Comparison of ENCODE assay signal across 25 cellular contexts in the genomic region with DNA sequence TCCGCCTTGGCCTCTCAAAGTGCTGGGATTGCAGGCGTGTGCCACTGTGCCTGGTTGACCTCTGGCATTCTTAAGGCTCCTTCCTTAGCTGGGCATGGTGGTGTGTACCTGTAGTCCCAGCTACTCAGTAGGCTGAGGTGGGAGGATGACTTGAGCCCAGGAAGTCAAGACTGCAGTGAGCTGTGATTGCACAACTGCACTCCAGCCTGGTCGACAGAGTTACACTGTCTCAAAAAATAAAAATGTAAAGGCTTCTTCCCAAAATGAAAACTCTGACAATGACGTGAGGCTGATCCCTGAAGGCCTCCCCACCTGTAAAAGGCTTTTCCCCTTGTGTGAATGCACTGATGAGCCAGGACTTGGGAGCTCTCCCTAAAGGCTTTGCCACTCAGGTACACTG.
DNase-seq lines count a peak whose midpoint lies in the region; ATAC-seq, FAIRE-seq and TF ChIP-seq lines count a peak whose summit lies in the region.
"Had no signal": no experiment of that assay in that cellular context is flagged by ENCODE, and none has a peak within 500 bp of the region (broad histone marks: within the 10 kb centered on the region; RNA-seq: fewer than 3 reads in every experiment).

No MANE protein-coding gene starts in this region.

- peaks cover 31% of the 10 kb centered on the region for H3K27me3 Mint-ChIP-seq in astrocyte (ENCODE audit: low read depth, unreplicated experiment)
- H3K27me3 Mint-ChIP-seq in central memory CD8-positive, alpha-beta T cell, result peaks cover 18% of the 10 kb centered on the region
- H3K27me3 Mint-ChIP-seq in CD4-positive, alpha-beta memory T cell, result peaks cover 0 to 1% of the 10 kb centered on the region in 2 donors

- H2BK15ac ChIP-seq in IMR-90 (ENCODE audit: low read depth, low read length) (no peak overlapping the region), neuronal stem cell (ENCODE audit: low read length) (no peak overlapping the region)

- H3K27me3 ChIP-seq in IMR-90 (ENCODE audit: control insufficient read depth, insufficient read depth, low read length) (peaks cover 40% of the 10 kb centered on the region), astrocyte (ENCODE audit: insufficient read depth, low read length) (peaks cover 9% of the 10 kb centered on the region), neuronal stem cell (ENCODE audit: control insufficient read depth in 3 of 3, insufficient read depth in 3 of 3, low read depth in 1 of 3, low read length in 3 of 3) (peaks cover 0 to 13% (median 0%) of the 10 kb centered on the region in 3 experiments)
- no peaks in the 10 kb centered on the region for H3K27me3 ChIP-seq in CD4-positive, alpha-beta memory T cell (ENCODE audit: insufficient read depth, low read length)
- H3K27me3 ChIP-seq: BE2C; BLaER1 treated with 17β-estradiol and CSF1 and Interleukin-3, amounts not matched to agents 10 nM and 100 nM had no signal

- H3K9ac ChIP-seq in IMR-90 (ENCODE audit: low read depth, low read length), result no peak overlapping the region
- no peak overlapping the region for H3K9ac ChIP-seq in astrocyte (ENCODE audit: low read length)
- no peak overlapping the region for H3K9ac ChIP-seq in neuronal stem cell (ENCODE audit: low read depth, low read length, poor library complexity)
- H3K9ac ChIP-seq: BLaER1 treated with 17β-estradiol and CSF1 and Interleukin-3, amounts not matched to agents 10 nM and 100 nM had no signal

- H2BK120ac ChIP-seq in IMR-90 (ENCODE audit: low read depth, low read length) (no peak overlapping the region), neuronal stem cell (ENCODE audit: low read depth, low read length) (no peak overlapping the region)

- CTCF ChIA-PET in IMR-90 (lab: Yijun Ruan, JAX), result no interaction called here
- CTCF ChIA-PET in CD4-positive, alpha-beta memory T cell (lab: Charles Lee; ENCODE audit: partially characterized antibody), result no interaction called here

- H3K4me2 ChIP-seq in IMR-90 (ENCODE audit: low read depth, low read length), result no peak overlapping the region
- no peak overlapping the region for H3K4me2 ChIP-seq in astrocyte (ENCODE audit: low read length)
- no peak overlapping the region for H3K4me2 ChIP-seq in neuronal stem cell (ENCODE audit: insufficient read depth, low read length, poor library complexity, severe bottlenecking)
- H3K4me2 ChIP-seq: A549; BLaER1 treated with 17β-estradiol and CSF1 and Interleukin-3, amounts not matched to agents 10 nM and 100 nM had no signal

- H2BK5ac ChIP-seq in IMR-90 (ENCODE audit: low read depth, low read length, poor library complexity, severe bottlenecking), result no peak overlapping the region
- no peak overlapping the region for H2BK5ac ChIP-seq in neuronal stem cell (ENCODE audit: low read length)

- dilution Hi-C loops in IMR-90 (cut with HindIII; ENCODE audit: low sequenced_read_pairs, unreplicated experiment), result no loop called here

- TF ChIP-seq RAD21 in IMR-90 (IDR thresholded peaks at IDR 0.05; ENCODE audit: low read length), result no peak

- no peak for ATAC-seq in IMR-90 (ENCODE audit: low read depth)
- no peak for ATAC-seq in central memory CD8-positive, alpha-beta T cell (replicated peaks; ENCODE audit: extremely low read depth, poor library complexity, severe bottlenecking)
- ATAC-seq: A549 had no signal

- H3K79me1 ChIP-seq in IMR-90 (ENCODE audit: low read depth in 1 of 2, low read length in 2 of 2) (no peaks in the 10 kb centered on the region), neuronal stem cell (ENCODE audit: low read depth, low read length) (no peaks in the 10 kb centered on the region)

- no peak overlapping the region for H3K14ac ChIP-seq in IMR-90 (replicated peaks; ENCODE audit: low read depth, low read length)
- no peak overlapping the region for H3K14ac ChIP-seq in neuronal stem cell (ENCODE audit: low read length)

- no peaks in the 10 kb centered on the region for H3K9me3 Mint-ChIP-seq in astrocyte (ENCODE audit: unreplicated experiment)
- H3K9me3 Mint-ChIP-seq in central memory CD8-positive, alpha-beta T cell, result no peaks in the 10 kb centered on the region
- no peaks in the 10 kb centered on the region for H3K9me3 Mint-ChIP-seq in CD4-positive, alpha-beta memory T cell
- H3K9me3 Mint-ChIP-seq: CD4-positive, alpha-beta T cell; HFFc6 had no signal

- no peak overlapping the region for H3K56ac ChIP-seq in IMR-90 (ENCODE audit: extremely low read depth, insufficient read depth, low read length)

- H3K4me1 Mint-ChIP-seq in astrocyte (ENCODE audit: low read depth, unreplicated experiment), result peaks cover 4% of the 10 kb centered on the region
- H3K4me1 Mint-ChIP-seq in central memory CD8-positive, alpha-beta T cell, result peaks cover 6% of the 10 kb centered on the region
- peaks cover 2 to 17% (median 7%) of the 10 kb centered on the region in 4 donors for H3K4me1 Mint-ChIP-seq in CD4-positive, alpha-beta memory T cell

- H3K9me3 ChIP-seq in IMR-90 (ENCODE audit: control insufficient read depth, insufficient read depth, low read length), result no peaks in the 10 kb centered on the region
- H3K9me3 ChIP-seq in astrocyte (ENCODE audit: insufficient read depth, low read depth, low read length), result no peaks in the 10 kb centered on the region
- no peaks in the 10 kb centered on the region for H3K9me3 ChIP-seq in neuronal stem cell (replicated peaks in 1 of 2; ENCODE audit: control insufficient read depth in 2 of 2, insufficient read depth in 1 of 2, low read depth in 1 of 2, low read length in 2 of 2)
- H3K9me3 ChIP-seq in CD4-positive, alpha-beta memory T cell (ENCODE audit: control insufficient read depth in 1 of 2, low read length in 2 of 2), result no peaks in the 10 kb centered on the region
- H3K9me3 ChIP-seq: A549, BE2C, HAP-1 had no signal

- H2BK20ac ChIP-seq in IMR-90 (ENCODE audit: low read depth, low read length), result no peak overlapping the region

- no peak for DNase-seq in IMR-90
- no peak for DNase-seq in astrocyte (ENCODE audit: low read depth)
- no peak for DNase-seq in central memory CD8-positive, alpha-beta T cell (ENCODE audit: low spot score in 2 of 2)
- no peak for DNase-seq in neuronal stem cell (ENCODE audit: low spot score)
- DNase-seq in NCI-H748 treated with DMSO at 0.1 percent for 48 hours (lab: John Stamatoyannopoulos, UW), result no peak
- DNase-seq in NCI-H128 (lab: John Stamatoyannopoulos, UW; ENCODE audit: unreplicated experiment), result no peak
- no peak for DNase-seq in CD4-positive, alpha-beta memory T cell
- DNase-seq: 8988T; ACHN; AML-193; BE2C; Calu3; CD4-positive, alpha-beta T cell; COR-L47; DMS53; DMS79 treated with DMSO at 0.1 percent for 48 hours; GF-D8; GOT3; HFFc6 had no signal

- in situ Hi-C loops in IMR-90 (cut with MboI; ENCODE audit: low sequenced_read_pairs), result no loop called here

- no peak overlapping the region for H2AK5ac ChIP-seq in IMR-90 (ENCODE audit: low read depth, low read length)
- H2AK5ac ChIP-seq in neuronal stem cell (ENCODE audit: low read depth, low read length), result no peak overlapping the region

- no peak for FAIRE-seq in astrocyte (lab: Jason Lieb, UNC)
- FAIRE-seq: A549, GM12892, H54 had no signal

- no peak overlapping the region for H3K4me3 ChIP-seq in IMR-90 (ENCODE audit: insufficient read depth, low read depth, low read length)
- H3K4me3 ChIP-seq in astrocyte (ENCODE audit: insufficient read depth, low read depth, low read length), result no peak overlapping the region
- no peak overlapping the region for H3K4me3 ChIP-seq in neuronal stem cell (ENCODE audit: low read length in 2 of 2)
- H3K4me3 ChIP-seq in CD4-positive, alpha-beta memory T cell (ENCODE audit: low read length in 2 of 2), result no peak overlapping the region
- H3K4me3 ChIP-seq: A549; BLaER1 treated with 17β-estradiol and CSF1 and Interleukin-3, amounts not matched to agents 10 nM and 100 nM; HAP-1 had no signal

- TF ChIP-seq CTCF in IMR-90 (conservative IDR thresholded peaks at IDR 0.05; ENCODE audit: low read depth, low read length), result no peak
- TF ChIP-seq CTCF in astrocyte (IDR thresholded peaks at IDR 0.05; ENCODE audit: insufficient read depth, low read depth, low read length), result no peak

- H3K27ac Mint-ChIP-seq in astrocyte (ENCODE audit: unreplicated experiment), result peak overlapping the region; percentile 43
- H3K27ac Mint-ChIP-seq in central memory CD8-positive, alpha-beta T cell (ENCODE audit: low read depth), result peak overlapping the region; percentile 16
- no peak overlapping the region for H3K27ac Mint-ChIP-seq in CD4-positive, alpha-beta memory T cell
- H3K27ac Mint-ChIP-seq: CD14-positive monocyte; CD4-positive, alpha-beta T cell; HFFc6 had no signal

- H3K4me1 ChIP-seq in IMR-90 (ENCODE audit: control insufficient read depth, insufficient read depth, low read length) (no peaks in the 10 kb centered on the region), astrocyte (ENCODE audit: insufficient read depth, low read length) (no peaks in the 10 kb centered on the region), neuronal stem cell (ENCODE audit: control insufficient read depth in 2 of 2, insufficient read depth in 1 of 2, low read depth in 1 of 2, low read length in 2 of 2) (peaks cover 0 to 5% of the 10 kb centered on the region in 2 donors)
- peaks cover 8% of the 10 kb centered on the region for H3K4me1 ChIP-seq in CD4-positive, alpha-beta memory T cell (ENCODE audit: insufficient read depth, low read length)
- H3K4me1 ChIP-seq: A549, BE2C, HAP-1 had no signal

- H3K36me3 Mint-ChIP-seq in astrocyte (ENCODE audit: low read depth, unreplicated experiment), result no peaks in the 10 kb centered on the region
- no peaks in the 10 kb centered on the region for H3K36me3 Mint-ChIP-seq in central memory CD8-positive, alpha-beta T cell (ENCODE audit: insufficient read depth)
- no peaks in the 10 kb centered on the region for H3K36me3 Mint-ChIP-seq in CD4-positive, alpha-beta memory T cell
- H3K36me3 Mint-ChIP-seq: CD14-positive monocyte had no signal

- no TSS peak for BruUV-seq in IMR-90 (replicated peaks; lab: Mats Ljungman, UMichigan)

- H2AFZ ChIP-seq in IMR-90 (replicated peaks; ENCODE audit: low read length, poor library complexity) (no peak overlapping the region), astrocyte (ENCODE audit: low read depth, low read length) (no peak overlapping the region), neuronal stem cell (ENCODE audit: low read length) (no peak overlapping the region)

- H3K27ac ChIP-seq in IMR-90 (ENCODE audit: insufficient read depth, low read length), result no peak overlapping the region
- no peak overlapping the region for H3K27ac ChIP-seq in astrocyte (ENCODE audit: low read depth, low read length)
- no peak overlapping the region for H3K27ac ChIP-seq in neuronal stem cell (replicated peaks; ENCODE audit: low read length)
- H3K27ac ChIP-seq in CD4-positive, alpha-beta memory T cell (ENCODE audit: low read depth, low read length), result no peak overlapping the region
- H3K27ac ChIP-seq: A549; BLaER1 treated with 17β-estradiol and CSF1 and Interleukin-3, amounts not matched to agents 10 nM and 100 nM had no signal

- H3K9me1 ChIP-seq in IMR-90 (ENCODE audit: insufficient read depth, low read length), result no peaks in the 10 kb centered on the region

- no peak overlapping the region for H3K4me3 Mint-ChIP-seq in astrocyte (ENCODE audit: unreplicated experiment)
- H3K4me3 Mint-ChIP-seq in central memory CD8-positive, alpha-beta T cell, result no peak overlapping the region
- H3K4me3 Mint-ChIP-seq in CD4-positive, alpha-beta memory T cell, result no peak overlapping the region
- H3K4me3 Mint-ChIP-seq: CD14-positive monocyte; CD4-positive, alpha-beta T cell; HFFc6 had no signal

- H4K20me1 ChIP-seq in IMR-90 (ENCODE audit: insufficient read depth, low read length) (no peaks in the 10 kb centered on the region), astrocyte (ENCODE audit: insufficient read depth, low read length) (no peaks in the 10 kb centered on the region)
- H4K20me1 ChIP-seq: BLaER1 treated with 17β-estradiol and CSF1 and Interleukin-3, amounts not matched to agents 10 nM and 100 nM had no signal

- no peak overlapping the region for H3K18ac ChIP-seq in IMR-90 (ENCODE audit: low read depth, low read length)
- no peak overlapping the region for H3K18ac ChIP-seq in neuronal stem cell (ENCODE audit: low read length)

- no peak for TF ChIP-seq POLR2A in IMR-90 (IDR thresholded peaks at IDR 0.05; ENCODE audit: low read depth, low read length)

- H3K4ac ChIP-seq in IMR-90 (ENCODE audit: low read depth, low read length) (no peak overlapping the region), neuronal stem cell (ENCODE audit: low read length) (no peak overlapping the region)

- no peak overlapping the region for H2AK9ac ChIP-seq in IMR-90 (replicated peaks; ENCODE audit: low read depth, low read length, poor library complexity)

- H3K23ac ChIP-seq in IMR-90 (ENCODE audit: low read depth, low read length), result no peak overlapping the region
- no peak overlapping the region for H3K23ac ChIP-seq in neuronal stem cell (ENCODE audit: low read depth, low read length, poor library complexity)

- no peak overlapping the region for H4K5ac ChIP-seq in IMR-90 (ENCODE audit: low read depth, low read length)

- peak overlapping the region; percentile 43 for H2BK12ac ChIP-seq in neuronal stem cell (ENCODE audit: low read length)

- H4K8ac ChIP-seq in IMR-90 (ENCODE audit: low read depth in 2 of 2, low read length in 2 of 2) (no peak overlapping the region), neuronal stem cell (ENCODE audit: low read depth, low read length) (no peak overlapping the region)

- H4K91ac ChIP-seq in IMR-90 (ENCODE audit: insufficient read depth, low read depth, low read length) (no peak overlapping the region), neuronal stem cell (ENCODE audit: low read depth, low read length, poor library complexity) (no peak overlapping the region)

- no peaks in the 10 kb centered on the region for H3K79me2 ChIP-seq in astrocyte (ENCODE audit: insufficient read depth, low read length)

- intact Hi-C loops in IMR-90 (cut with micrococcal nuclease), result no loop called here
- intact Hi-C loops in CD4-positive, alpha-beta memory T cell (cut with micrococcal nuclease), result no loop called here

- POLR2A ChIA-PET in IMR-90 (lab: Charles Lee; ENCODE audit: unreplicated experiment), result no interaction called here
- POLR2A ChIA-PET in CD4-positive, alpha-beta memory T cell (lab: Charles Lee; ENCODE audit: partially characterized antibody), result interaction anchor here (0.6 kb wide), 1 partner anchor 40 kb away, joined by 3 read pairs; no protein-coding TSS in a partner anchor

- 40% methylated on average over 2 of the region's 4 CpGs; no CpG with 5 or more reads in 1 of the 2 experiments for WGBS in IMR-90 (ENCODE audit: extremely low coverage in 2 of 2, insufficient read length in 1 of 2), 2 experiments
- no CpG with 5 or more reads among the region's 4 CpGs for WGBS in neuronal stem cell (ENCODE audit: extremely low coverage in 2 of 2, insufficient read length in 2 of 2, insufficient replicate concordance in 1 of 2), 2 donors

- H3K36me3 ChIP-seq in IMR-90 (ENCODE audit: control insufficient read depth, insufficient read depth, low read length) (no peaks in the 10 kb centered on the region), astrocyte (ENCODE audit: insufficient read depth, low read length) (no peaks in the 10 kb centered on the region), neuronal stem cell (replicated peaks in 1 of 2; ENCODE audit: control insufficient read depth in 2 of 2, insufficient read depth in 2 of 2, low read length in 2 of 2) (no peaks in the 10 kb centered on the region)
- no peaks in the 10 kb centered on the region for H3K36me3 ChIP-seq in CD4-positive, alpha-beta memory T cell (ENCODE audit: insufficient read depth, low read length)
- H3K36me3 ChIP-seq: BE2C; BLaER1 treated with 17β-estradiol and CSF1 and Interleukin-3, amounts not matched to agents 10 nM and 100 nM; HAP-1 had no signal

Comparison
In these comparisons a context has a peak if more than half of its experiments do, and no peak if none do; other contexts are left out.
1. H3K27ac Mint-ChIP-seq: peak in astrocyte (single experiment) and central memory CD8-positive, alpha-beta T cell (single experiment); none in CD4-positive, alpha-beta memory T cell (0 of 7).